10 cellular contexts compared by ENCODE assay signal in genomic region chrX:148381603-148382002, GRCh38.
DNase-seq lines count a peak whose midpoint lies in the region; ATAC-seq and TF ChIP-seq lines count a peak whose summit lies in the region.
"Had no signal": no experiment of that assay in that cellular context is flagged by ENCODE, and none has a peak within 500 bp of the region (broad histone marks: within the 10 kb centered on the region; RNA-seq: fewer than 3 reads in every experiment).

No MANE protein-coding gene starts in this region.

- ATAC-seq in HG02973 (IDR thresholded peaks at IDR 0.05; ENCODE audit: unreplicated experiment) (peak; percentile 28), T-helper 17 cell (peak; percentile 32), thoracic aorta (ENCODE audit: insufficient number of reproducible peaks, low FRiP score, low read depth) (no peak), Right ventricle myocardium superior (ENCODE audit: poor library complexity) (no peak)

- peak overlapping the region; percentile 31 for H3K4me3 ChIP-seq in thoracic aorta

- no peak for DNase-seq in activated T-cell treated with anti-CD3 and anti-CD28 coated beads, Interleukin-2, amount 50 U/mL, for 24 hours
- DNase-seq in activated T-cell treated with anti-CD3 and anti-CD28 coated beads for 4 hours = no peak
- DNase-seq in T-helper 17 cell = no peak
- DNase-seq in thoracic aorta (ENCODE audit: low spot score) = no peak
- DNase-seq in T1000 (lab: John Stamatoyannopoulos, UW) = no peak
- DNase-seq in cardiac septum (ENCODE audit: low spot score) = no peak
- DNase-seq in Right ventricle myocardium superior = no peak
- DNase-seq: upper lobe of left lung had no signal

- H3K4me3 Mint-ChIP-seq in activated T-cell treated with anti-CD3 and anti-CD28 coated beads, Interleukin-2, amount 50 U/mL, for 24 hours = peak overlapping the region; percentile 76
- peak overlapping the region; percentile 81 for H3K4me3 Mint-ChIP-seq in T-helper 17 cell

- no peak for TF ChIP-seq CTCF in thoracic aorta (IDR thresholded peaks at IDR 0.05)

- H3K9me3 ChIP-seq in T-helper 17 cell (ENCODE audit: control insufficient read depth, low read length, poor library complexity, severe bottlenecking) (no peaks in the 10 kb centered on the region), thoracic aorta (no peaks in the 10 kb centered on the region)
- H3K9me3 ChIP-seq: upper lobe of left lung had no signal

- H3K36me3 ChIP-seq in thoracic aorta = no peaks in the 10 kb centered on the region
- H3K36me3 ChIP-seq: upper lobe of left lung had no signal

- no peaks in the 10 kb centered on the region for H3K27me3 ChIP-seq in thoracic aorta (replicated peaks; ENCODE audit: insufficient read depth)
- H3K27me3 ChIP-seq: upper lobe of left lung had no signal

- no peak overlapping the region for H3K27ac ChIP-seq in thoracic aorta
- H3K27ac ChIP-seq: VCaP had no signal

- intact Hi-C loops in cardiac septum (cut with DNase I) = no loop called here
- intact Hi-C loops in Right ventricle myocardium superior (cut with DNase I) = no loop called here

- no peaks in the 10 kb centered on the region for H3K4me1 ChIP-seq in thoracic aorta (ENCODE audit: control insufficient read depth in 1 of 2, low read depth in 2 of 2)

- no peaks in the 10 kb centered on the region for H3K27me3 Mint-ChIP-seq in activated T-cell treated with anti-CD3 and anti-CD28 coated beads, Interleukin-2, amount 50 U/mL, for 24 hours
- H3K27me3 Mint-ChIP-seq in T-helper 17 cell = no peaks in the 10 kb centered on the region

- H3K27ac Mint-ChIP-seq in activated T-cell treated with anti-CD3 and anti-CD28 coated beads, Interleukin-2, amount 50 U/mL, for 24 hours = peak overlapping the region; percentile 97
- H3K27ac Mint-ChIP-seq in T-helper 17 cell = peak overlapping the region; percentile 87

- peaks cover 36% of the 10 kb centered on the region for H3K4me1 Mint-ChIP-seq in activated T-cell treated with anti-CD3 and anti-CD28 coated beads, Interleukin-2, amount 50 U/mL, for 24 hours (ENCODE audit: low read depth)
- H3K4me1 Mint-ChIP-seq in T-helper 17 cell = peaks cover 14% of the 10 kb centered on the region

- H3K9me3 Mint-ChIP-seq in activated T-cell treated with anti-CD3 and anti-CD28 coated beads, Interleukin-2, amount 50 U/mL, for 24 hours = peaks cover 3% of the 10 kb centered on the region

- H3K36me3 Mint-ChIP-seq in activated T-cell treated with anti-CD3 and anti-CD28 coated beads, Interleukin-2, amount 50 U/mL, for 24 hours (ENCODE audit: low read depth) = no peaks in the 10 kb centered on the region
- no peaks in the 10 kb centered on the region for H3K36me3 Mint-ChIP-seq in T-helper 17 cell (ENCODE audit: low read depth)

Comparison
In these comparisons a context has a peak if more than half of its experiments do, and no peak if none do; other contexts are left out.
1. ATAC-seq: peak in HG02973 (single experiment) and T-helper 17 cell (single experiment); none in thoracic aorta (single experiment) and Right ventricle myocardium superior (single experiment).